Comparison of ENCODE assay signal across 1 cellular context in the genomic region with DNA sequence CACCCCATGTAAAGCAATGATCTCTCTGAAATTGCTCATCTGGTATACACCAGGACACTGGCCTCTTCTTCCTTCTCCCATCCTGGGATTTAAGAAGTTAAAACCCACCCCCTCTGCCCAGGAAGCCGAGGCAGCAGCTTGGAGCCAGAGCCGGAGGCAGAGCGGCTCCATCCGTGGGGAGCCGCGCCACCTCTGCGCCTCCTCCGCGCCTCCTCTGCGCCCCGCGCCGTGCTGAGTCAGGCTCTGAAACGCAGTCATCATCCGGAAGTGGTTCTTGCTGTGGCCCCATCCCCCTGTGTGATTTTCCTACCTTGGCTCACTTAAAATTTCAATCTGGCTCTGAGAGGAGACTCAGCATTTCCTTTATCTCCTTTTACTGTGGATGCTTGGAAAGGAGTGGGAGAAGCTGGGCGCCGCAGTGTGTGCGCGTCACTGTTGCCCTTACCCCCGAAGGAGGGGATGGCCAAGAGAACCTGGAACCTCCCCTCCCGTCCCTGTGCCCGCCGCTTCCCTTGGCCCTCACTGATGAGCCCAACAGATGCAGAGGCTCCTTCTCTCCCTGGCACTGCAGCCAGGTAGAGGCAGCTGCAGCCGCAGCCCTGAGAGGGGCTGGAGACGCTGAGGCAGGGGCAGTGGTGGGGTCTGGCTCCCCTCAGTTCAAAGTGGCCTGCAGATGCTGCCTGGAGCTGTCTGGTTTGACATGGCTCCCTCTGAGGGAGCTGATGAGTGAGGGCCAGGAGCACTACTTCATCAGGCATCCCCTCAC.
TF ChIP-seq lines count a peak whose summit lies in the region.

No MANE protein-coding gene starts in this region.

TF ChIP-seq in GM23338, 12 proteins besides CTCF, POLR2A, EP300 and RAD21 (continued from another document):
- TF ChIP-seq ZNF462 (CRISPR knock-in tag; IDR thresholded peaks at IDR 0.05) (no peak), ZNF331 (CRISPR knock-in tag; IDR thresholded peaks at IDR 0.05; ENCODE audit: low read depth) (no peak), EZH2phosphoT487 (IDR thresholded peaks at IDR 0.05; ENCODE audit: unreplicated experiment) (no peak), ZNF114 (CRISPR knock-in tag; IDR thresholded peaks at IDR 0.05) (no peak), REST (IDR thresholded peaks at IDR 0.05; ENCODE audit: unreplicated experiment) (no peak)
- TF ChIP-seq, protein P1, sequence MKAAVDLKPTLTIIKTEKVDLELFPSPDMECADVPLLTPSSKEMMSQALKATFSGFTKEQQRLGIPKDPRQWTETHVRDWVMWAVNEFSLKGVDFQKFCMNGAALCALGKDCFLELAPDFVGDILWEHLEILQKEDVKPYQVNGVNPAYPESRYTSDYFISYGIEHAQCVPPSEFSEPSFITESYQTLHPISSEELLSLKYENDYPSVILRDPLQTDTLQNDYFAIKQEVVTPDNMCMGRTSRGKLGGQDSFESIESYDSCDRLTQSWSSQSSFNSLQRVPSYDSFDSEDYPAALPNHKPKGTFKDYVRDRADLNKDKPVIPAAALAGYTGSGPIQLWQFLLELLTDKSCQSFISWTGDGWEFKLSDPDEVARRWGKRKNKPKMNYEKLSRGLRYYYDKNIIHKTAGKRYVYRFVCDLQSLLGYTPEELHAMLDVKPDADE (IDR thresholded peaks at IDR 0.05) = no peak
